In the genomic region with DNA sequence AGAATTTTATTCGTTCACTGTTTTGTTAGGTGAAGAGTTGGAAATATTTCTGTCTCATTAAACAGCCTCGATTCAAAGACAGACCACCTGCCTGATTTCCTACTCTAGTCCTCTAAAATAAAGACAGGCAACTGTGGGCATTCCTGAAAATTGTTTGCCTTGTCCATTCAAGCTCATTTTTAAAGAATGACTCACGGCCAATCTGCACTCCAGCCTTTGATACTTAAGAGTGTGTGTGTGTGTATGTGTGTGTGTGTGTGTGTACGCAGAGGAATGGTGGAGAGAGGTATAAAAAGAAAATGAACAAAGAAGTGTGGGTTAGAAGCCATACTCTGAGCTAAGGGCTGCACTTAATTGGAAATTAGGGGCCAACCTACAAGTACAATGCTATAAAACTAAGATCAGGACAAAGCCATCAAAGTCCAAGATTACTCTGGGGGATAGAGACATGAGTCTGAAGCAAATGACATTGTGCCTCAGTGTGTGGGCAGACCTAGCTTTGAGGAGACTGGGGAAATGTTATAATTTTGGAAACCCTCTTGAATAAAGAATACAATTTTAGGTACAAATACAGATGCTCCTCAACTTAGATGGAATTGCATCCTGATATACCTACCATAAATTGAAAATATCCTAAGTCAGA, we compare ENCODE assay signal across 11 cellular contexts. TPM values are rescaled to one million over a fixed set of nuclear protein-coding genes. Genes with fewer than 3 reads are reported as not detected.
A peak's percentile ranks its signal among the peaks of the same experiment; 100 is the strongest.
DNase-seq lines count a peak whose midpoint lies in the region; ATAC-seq and TF ChIP-seq lines count a peak whose summit lies in the region.
"Had no signal": no experiment of that assay in that cellular context is flagged by ENCODE, and none has a peak within 500 bp of the region (broad histone marks: within the 10 kb centered on the region; RNA-seq: fewer than 3 reads in every experiment).

No MANE protein-coding gene starts in this region.

- no peak for TF ChIP-seq CTCF in choroid plexus epithelial cell (conservative IDR thresholded peaks at IDR 0.05; ENCODE audit: low read depth, low read length)

- no peak overlapping the region for H3K23ac ChIP-seq in neuronal stem cell (ENCODE audit: low read depth, low read length, poor library complexity)

- no peaks in the 10 kb centered on the region for H3K9me3 Mint-ChIP-seq in naive thymus-derived CD8-positive, alpha-beta T cell
- no peaks in the 10 kb centered on the region for H3K9me3 Mint-ChIP-seq in stimulated activated naive B cell treated with anti-CD40 and anti-IgM and Interleukin-4, amounts not matched to agents 10 μg/mL and 1 μg/mL and 100 μg/mL, for 72 hours

- H2BK5ac ChIP-seq in neuronal stem cell (ENCODE audit: low read length): no peak overlapping the region

- no peak overlapping the region for H3K4me2 ChIP-seq in neuronal stem cell (ENCODE audit: insufficient read depth, low read length, poor library complexity, severe bottlenecking)

- peak; percentile 85 for DNase-seq in DMS53 treated with DMSO at 0.1 percent for 48 hours (lab: John Stamatoyannopoulos, UW; ENCODE audit: unreplicated experiment)
- DNase-seq in NCI-H146 treated with DMSO at 0.1 percent for 48 hours (lab: John Stamatoyannopoulos, UW; ENCODE audit: unreplicated experiment): peak; percentile 24
- DNase-seq in choroid plexus epithelial cell (ENCODE audit: low read depth): peak; percentile 97
- DNase-seq in neuronal stem cell (ENCODE audit: low spot score): peak; percentile 12
- DNase-seq in naive thymus-derived CD8-positive, alpha-beta T cell: no peak
- no peak for DNase-seq in stimulated activated naive B cell treated with anti-CD40 and anti-IgM and Interleukin-4, amounts not matched to agents 10 μg/mL and 1 μg/mL and 100 μg/mL, for 72 hours
- DNase-seq in NK-92 (lab: John Stamatoyannopoulos, UW; ENCODE audit: unreplicated experiment): no peak
- DNase-seq: NCI-H2107, T-helper 9 cell had no signal

- H3K27me3 Mint-ChIP-seq in naive thymus-derived CD8-positive, alpha-beta T cell: peaks cover 5 to 18% (median 7%) of the 10 kb centered on the region in 5 donors
- peaks cover 5 to 11% of the 10 kb centered on the region in 2 donors for H3K27me3 Mint-ChIP-seq in stimulated activated naive B cell treated with anti-CD40 and anti-IgM and Interleukin-4, amounts not matched to agents 10 μg/mL and 1 μg/mL and 100 μg/mL, for 72 hours

- no peak overlapping the region for H4K8ac ChIP-seq in neuronal stem cell (ENCODE audit: low read depth, low read length)

- no peak overlapping the region for H3K18ac ChIP-seq in neuronal stem cell (ENCODE audit: low read length)

- H2AFZ ChIP-seq in neuronal stem cell (ENCODE audit: low read length): peak overlapping the region; percentile 44

- no peaks in the 10 kb centered on the region for H3K9me3 ChIP-seq in neuronal stem cell (replicated peaks in 1 of 2; ENCODE audit: control insufficient read depth in 2 of 2, insufficient read depth in 1 of 2, low read depth in 1 of 2, low read length in 2 of 2)
- H3K9me3 ChIP-seq: suprapubic skin had no signal

- peaks cover 2 to 5% of the 10 kb centered on the region in 2 donors for H3K4me1 ChIP-seq in neuronal stem cell (ENCODE audit: control insufficient read depth in 2 of 2, insufficient read depth in 1 of 2, low read depth in 1 of 2, low read length in 2 of 2)
- H3K4me1 ChIP-seq: suprapubic skin had no signal

- H3K27ac Mint-ChIP-seq in naive thymus-derived CD8-positive, alpha-beta T cell: no peak overlapping the region
- H3K27ac Mint-ChIP-seq in stimulated activated naive B cell treated with anti-CD40 and anti-IgM and Interleukin-4, amounts not matched to agents 10 μg/mL and 1 μg/mL and 100 μg/mL, for 72 hours: no peak overlapping the region

- H2BK15ac ChIP-seq in neuronal stem cell (ENCODE audit: low read length): no peak overlapping the region

- H3K4ac ChIP-seq in neuronal stem cell (ENCODE audit: low read length): no peak overlapping the region

- no peak overlapping the region for H2BK12ac ChIP-seq in neuronal stem cell (ENCODE audit: low read length)

- H3K9ac ChIP-seq in neuronal stem cell (ENCODE audit: low read depth, low read length, poor library complexity): no peak overlapping the region

- H3K4me3 Mint-ChIP-seq in naive thymus-derived CD8-positive, alpha-beta T cell: no peak overlapping the region
- no peak overlapping the region for H3K4me3 Mint-ChIP-seq in stimulated activated naive B cell treated with anti-CD40 and anti-IgM and Interleukin-4, amounts not matched to agents 10 μg/mL and 1 μg/mL and 100 μg/mL, for 72 hours

- no peaks in the 10 kb centered on the region for H3K27me3 ChIP-seq in neuronal stem cell (ENCODE audit: control insufficient read depth in 3 of 3, insufficient read depth in 3 of 3, low read depth in 1 of 3, low read length in 3 of 3)

- no CpG with 5 or more reads among the region's 4 CpGs for WGBS in neuronal stem cell (ENCODE audit: extremely low coverage in 2 of 2, insufficient read length in 2 of 2, insufficient replicate concordance in 1 of 2), 2 donors

- no peak overlapping the region for H2BK120ac ChIP-seq in neuronal stem cell (ENCODE audit: low read depth, low read length)

- no peaks in the 10 kb centered on the region for H3K79me1 ChIP-seq in neuronal stem cell (ENCODE audit: low read depth, low read length)

- peaks cover 5 to 12% (median 10%) of the 10 kb centered on the region in 4 donors for H3K4me1 Mint-ChIP-seq in naive thymus-derived CD8-positive, alpha-beta T cell
- H3K4me1 Mint-ChIP-seq in stimulated activated naive B cell treated with anti-CD40 and anti-IgM and Interleukin-4, amounts not matched to agents 10 μg/mL and 1 μg/mL and 100 μg/mL, for 72 hours: no peaks in the 10 kb centered on the region

- ATAC-seq in GM19351 (IDR thresholded peaks at IDR 0.05; ENCODE audit: unreplicated experiment): no peak
- no peak for ATAC-seq in naive thymus-derived CD8-positive, alpha-beta T cell
- ATAC-seq in stimulated activated naive B cell treated with anti-CD40 and anti-IgM and Interleukin-4, amounts not matched to agents 10 μg/mL and 1 μg/mL and 100 μg/mL, for 72 hours (replicated peaks): no peak

- H3K36me3 Mint-ChIP-seq in naive thymus-derived CD8-positive, alpha-beta T cell: no peaks in the 10 kb centered on the region
- no peaks in the 10 kb centered on the region for H3K36me3 Mint-ChIP-seq in stimulated activated naive B cell treated with anti-CD40 and anti-IgM and Interleukin-4, amounts not matched to agents 10 μg/mL and 1 μg/mL and 100 μg/mL, for 72 hours

- no peak overlapping the region for H3K14ac ChIP-seq in neuronal stem cell (ENCODE audit: low read length)

- no peak overlapping the region for H3K4me3 ChIP-seq in choroid plexus epithelial cell (ENCODE audit: low read depth, low read length)
- no peak overlapping the region for H3K4me3 ChIP-seq in neuronal stem cell (ENCODE audit: low read length in 2 of 2)
- H3K4me3 ChIP-seq: suprapubic skin had no signal

- no peak overlapping the region for H3K27ac ChIP-seq in neuronal stem cell (replicated peaks; ENCODE audit: low read length)
- H3K27ac ChIP-seq: suprapubic skin had no signal

- no peak overlapping the region for H4K91ac ChIP-seq in neuronal stem cell (ENCODE audit: low read depth, low read length, poor library complexity)

- no peak overlapping the region for H2AK5ac ChIP-seq in neuronal stem cell (ENCODE audit: low read depth, low read length)

- POLR2A ChIA-PET in naive thymus-derived CD8-positive, alpha-beta T cell (lab: Charles Lee): no interaction called here

- no peaks in the 10 kb centered on the region for H3K36me3 ChIP-seq in neuronal stem cell (replicated peaks in 1 of 2; ENCODE audit: control insufficient read depth in 2 of 2, insufficient read depth in 2 of 2, low read length in 2 of 2)
- H3K36me3 ChIP-seq: suprapubic skin had no signal

RNA-seq across cellular contexts. Expression of gene SOCS2, which starts 45.6 kb away (rescaled TPM):
- 4.2 TPM for polyA plus RNA-seq in neuronal stem cell (2013, experiment 1 of 2)
- 4.6 TPM for polyA plus RNA-seq in neuronal stem cell (2013, experiment 2 of 2)
- 1 to 10 TPM; 1.9 to 2.9 TPM for total RNA-seq in naive thymus-derived CD8-positive, alpha-beta T cell
- 10 to 100 TPM; 11.1 to 18.3 (median 16.0) TPM for polyA plus RNA-seq in naive thymus-derived CD8-positive, alpha-beta T cell

RNA-seq across cellular contexts. Expression of gene MRPL42, which starts 59.6 kb away (rescaled TPM):
- polyA plus RNA-seq in neuronal stem cell (2013, experiment 1 of 2): 127 TPM
- 137 TPM for polyA plus RNA-seq in neuronal stem cell (2013, experiment 2 of 2)
- total RNA-seq in naive thymus-derived CD8-positive, alpha-beta T cell: 10 to 100 TPM; 35.6 to 40.8 TPM
- 10 to 100 TPM; 62.4 to 64.6 (median 64.2) TPM for polyA plus RNA-seq in naive thymus-derived CD8-positive, alpha-beta T cell

Comparison
In these comparisons a context has a peak if more than half of its experiments do, and no peak if none do; other contexts are left out.
1. DNase-seq: peak in DMS53 treated with DMSO at 0.1 percent for 48 hours (single experiment), NCI-H146 treated with DMSO at 0.1 percent for 48 hours (single experiment), choroid plexus epithelial cell (single experiment) and neuronal stem cell (single experiment); none in naive thymus-derived CD8-positive, alpha-beta T cell (0 of 10), stimulated activated naive B cell treated with anti-CD40 and anti-IgM and Interleukin-4, amounts not matched to agents 10 μg/mL and 1 μg/mL and 100 μg/mL, for 72 hours (single experiment) and NK-92 (single experiment).